ENCODE assay signal across 1 cellular context in genomic region chr1:23374079-23374735, GRCh38.
TF ChIP-seq lines count a peak whose summit lies in the region.

No MANE protein-coding gene starts in this region.

TF ChIP-seq in H1, 55 proteins besides CTCF, POLR2A, EP300 and RAD21:
- peak; percentile 13 for TF ChIP-seq EZH2 (IDR thresholded peaks at IDR 0.05; ENCODE audit: low read depth, low read length, severe bottlenecking)
TF ChIP-seq in H1: peak in this region for 1; not testable (repeated sequence) for 54.
